ENCODE assay signal across 2 cellular contexts in the genomic region with DNA sequence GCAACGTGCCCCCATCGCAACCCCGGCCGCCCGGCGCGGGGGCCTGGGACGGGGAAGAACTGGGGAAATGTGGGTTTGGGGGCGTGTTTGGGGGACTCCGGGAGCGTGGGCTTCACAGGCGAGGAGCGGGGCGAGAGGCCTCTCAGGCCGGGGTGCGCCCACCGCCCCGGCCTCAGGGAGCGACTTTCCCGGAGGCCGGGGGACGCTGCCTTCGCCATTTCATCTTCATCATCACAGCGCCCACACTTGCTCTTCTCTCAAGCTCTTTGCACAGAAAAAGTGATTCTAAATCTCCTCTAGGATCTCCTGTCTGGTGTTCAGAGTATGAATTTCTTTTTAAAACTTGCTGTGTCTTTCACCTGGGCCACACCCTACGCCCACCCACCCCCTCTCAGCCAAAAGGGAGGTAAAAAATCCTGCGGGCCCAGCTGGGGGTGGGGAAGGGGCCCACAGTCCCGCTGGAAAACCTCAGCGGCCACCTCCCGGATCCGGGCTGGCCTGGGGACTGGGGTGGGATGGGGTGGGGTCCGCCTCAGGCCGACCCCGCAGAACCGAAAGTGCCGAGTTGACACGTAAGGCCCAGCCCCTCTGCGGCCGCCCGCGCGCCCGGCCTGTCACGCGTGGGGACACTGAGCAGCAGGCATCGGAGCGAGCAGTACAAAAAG.
TF ChIP-seq lines count a peak whose summit lies in the region.

No MANE protein-coding gene starts in this region.

TF ChIP-seq in endothelial cell of umbilical vein, 7 proteins besides CTCF, POLR2A, EP300 and RAD21:
- TF ChIP-seq JUN (IDR thresholded peaks at IDR 0.05; ENCODE audit: borderline replicate concordance, insufficient read depth, insufficient read length, low read depth) (no peak), MYC (IDR thresholded peaks at IDR 0.05; ENCODE audit: low read depth, low read length) (no peak), FOS (IDR thresholded peaks at IDR 0.05; ENCODE audit: borderline replicate concordance, insufficient read depth, low read length) (no peak), EZH2 (IDR thresholded peaks at IDR 0.05; ENCODE audit: borderline replicate concordance, low read depth, low read length, severe bottlenecking) (no peak), MAX (IDR thresholded peaks at IDR 0.05; ENCODE audit: insufficient read depth, insufficient read length) (no peak), GATA2 (IDR thresholded peaks at IDR 0.05; ENCODE audit: insufficient read depth, insufficient read length, low read depth, low read length) (no peak), POLR2AphosphoS5 (IDR thresholded peaks at IDR 0.05; ENCODE audit: insufficient read depth, low read depth, low read length) (no peak)

TF ChIP-seq in neural cell, 6 proteins besides CTCF, POLR2A, EP300 and RAD21 (continued from another document):
- no peak for TF ChIP-seq POLR2AphosphoS5 (IDR thresholded peaks at IDR 0.05)
- TF ChIP-seq EZH2 (IDR thresholded peaks at IDR 0.05; ENCODE audit: borderline replicate concordance, insufficient read depth, low read length, poor library complexity, severe bottlenecking) = no peak
- TF ChIP-seq SMC3 (conservative IDR thresholded peaks at IDR 0.05; ENCODE audit: poor library complexity) = no peak
- no peak for TF ChIP-seq TAF1 (IDR thresholded peaks at IDR 0.05; ENCODE audit: low read depth)
- TF ChIP-seq REST (IDR thresholded peaks at IDR 0.05; ENCODE audit: borderline replicate concordance) = no peak
TF ChIP-seq in neural cell: peak in this region for 0.
